Comparison of ENCODE assay signal across 18 cellular contexts in the genomic region with DNA sequence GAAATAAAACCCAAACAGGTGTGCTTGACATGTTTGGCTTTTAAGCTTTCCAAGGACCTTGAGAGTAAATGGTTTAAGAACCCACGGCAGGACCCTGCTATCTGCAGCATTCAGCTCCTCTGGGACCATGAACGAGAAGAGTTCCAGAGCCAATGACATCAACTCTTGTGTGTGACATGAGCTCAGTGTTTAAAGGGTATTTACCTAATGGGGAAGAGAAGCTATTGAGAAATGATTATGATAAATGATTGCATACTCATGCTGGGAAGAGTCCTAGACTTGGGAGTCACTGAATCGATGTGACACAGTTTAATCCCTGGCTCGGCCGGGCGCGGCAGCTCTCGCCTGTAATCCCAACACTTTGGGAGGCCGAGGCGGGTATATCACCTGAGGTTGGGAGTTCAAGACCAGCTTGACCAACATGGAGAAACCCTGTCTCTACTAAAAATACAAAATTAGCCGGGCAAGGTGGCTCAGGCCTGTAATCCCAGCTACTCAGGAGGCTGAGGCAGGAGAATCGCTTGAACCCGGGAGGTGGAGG. TPM values are rescaled to one million over a fixed set of nuclear protein-coding genes. Genes with fewer than 3 reads are reported as not detected.
A peak's percentile ranks its signal among the peaks of the same experiment; 100 is the strongest.
DNase-seq lines count a peak whose midpoint lies in the region; ATAC-seq and TF ChIP-seq lines count a peak whose summit lies in the region.
"Had no signal": no experiment of that assay in that cellular context is flagged by ENCODE, and none has a peak within 500 bp of the region (broad histone marks: within the 10 kb centered on the region; RNA-seq: fewer than 3 reads in every experiment).

No MANE protein-coding gene starts in this region.

- in situ Hi-C loops in G401 (cut with HindIII; ENCODE audit: low sequenced_read_pairs): no loop called here

- 35 to 51% methylated on average over 13 of the region's 13 CpGs for WGBS in body of pancreas, 2 donors

- peaks cover 3% of the 10 kb centered on the region for H3K36me3 Mint-ChIP-seq in neural crest cell (ENCODE audit: low read depth)
- H3K36me3 Mint-ChIP-seq: CD8-positive, alpha-beta memory T cell had no signal

- H3K4me3 Mint-ChIP-seq in neural crest cell: no peak overlapping the region
- H3K4me3 Mint-ChIP-seq: CD8-positive, alpha-beta memory T cell had no signal

- peaks cover 2% of the 10 kb centered on the region for H3K9me3 Mint-ChIP-seq in neural crest cell
- H3K9me3 Mint-ChIP-seq: CD8-positive, alpha-beta memory T cell had no signal

- H3K36me3 ChIP-seq in body of pancreas (replicated peaks in 1 of 2; ENCODE audit: insufficient read depth in 1 of 2, low read depth in 2 of 2): no peaks in the 10 kb centered on the region
- H3K36me3 ChIP-seq: BLaER1 had no signal

- TF ChIP-seq POLR2A in body of pancreas (IDR thresholded peaks at IDR 0.05): peak in 2 of 3 donors; percentile 11 to 31

- TF ChIP-seq CTCF in body of pancreas (IDR thresholded peaks at IDR 0.05): no peak
- no peak for TF ChIP-seq CTCF in neural crest cell (conservative IDR thresholded peaks at IDR 0.05)

- intact Hi-C loops in body of pancreas (cut with DNase I): no loop called here

- ATAC-seq in body of pancreas: peak; percentile 91
- ATAC-seq in GM21717 (IDR thresholded peaks at IDR 0.05; ENCODE audit: unreplicated experiment): no peak
- ATAC-seq: GM12878, HCT116 had no signal

- no peak overlapping the region for H3K4me3 ChIP-seq in body of pancreas
- H3K4me3 ChIP-seq: BLaER1, GM12878 had no signal

- H3K4me1 Mint-ChIP-seq in neural crest cell: peaks cover 4% of the 10 kb centered on the region
- H3K4me1 Mint-ChIP-seq: CD8-positive, alpha-beta memory T cell had no signal

- no peaks in the 10 kb centered on the region for H3K27me3 ChIP-seq in body of pancreas
- H3K27me3 ChIP-seq: BLaER1 had no signal

- H3K27me3 Mint-ChIP-seq in neural crest cell (ENCODE audit: low read depth): no peaks in the 10 kb centered on the region

- H3K27ac ChIP-seq in body of pancreas: peak overlapping the region; percentile 71 to 83 (median 80)
- H3K27ac ChIP-seq: BLaER1 had no signal

- peaks cover 34% of the 10 kb centered on the region for H3K4me1 ChIP-seq in body of pancreas
- H3K4me1 ChIP-seq: BLaER1 had no signal

- DNase-seq in NCI-H2029 (lab: John Stamatoyannopoulos, UW) (peak; percentile 17), NCI-H2029 treated with DMSO at 0.1 percent for 48 hours (lab: John Stamatoyannopoulos, UW) (no peak), DMS79 treated with DMSO at 0.1 percent for 48 hours (lab: John Stamatoyannopoulos, UW) (peak; percentile 74), body of pancreas (peak; percentile 46 to 88 (median 66)), neural crest cell (ENCODE audit: low read depth, low spot score) (no peak), G401 (ENCODE audit: low spot score) (no peak), SIG-M5 treated with dmso at 0.1 percent for 504 hours (lab: John Stamatoyannopoulos, UW; ENCODE audit: unreplicated experiment) (no peak)
- DNase-seq: 8988T; AML-193; Caco-2; CD8-positive, alpha-beta memory T cell; IMR-90 had no signal

- no peaks in the 10 kb centered on the region for H3K9me3 ChIP-seq in body of pancreas
- H3K9me3 ChIP-seq: BLaER1, Caco-2 had no signal

- H3K27ac Mint-ChIP-seq in neural crest cell (ENCODE audit: unreplicated experiment): peak overlapping the region; percentile 64
- H3K27ac Mint-ChIP-seq: CD8-positive, alpha-beta memory T cell had no signal

RNA-seq across cellular contexts. Expression of a gene that starts 55.4 kb away (rescaled TPM):
- total RNA-seq in body of pancreas: 10 to 100 TPM in 1 of 2 donors, 1 to 10 TPM in 1; 9.1 to 23.7 TPM
- 5.4 and 6.5 TPM in 2 replicates for total RNA-seq in neural crest cell
- not detected in 2 replicates for total RNA-seq in G401 (2014; rRNA removed; shearing (Covaris generic))
- total RNA-seq: CD8-positive, alpha-beta memory T cell; Daoy; GM12878; HT-29; IMR-90 had no signal

Comparison
In these comparisons a context has a peak if more than half of its experiments do, and no peak if none do; other contexts are left out.
1. DNase-seq: peak in NCI-H2029 (single experiment), DMS79 treated with DMSO at 0.1 percent for 48 hours (single experiment) and body of pancreas (4 of 4); none in NCI-H2029 treated with DMSO at 0.1 percent for 48 hours (single experiment), neural crest cell (single experiment), G401 (single experiment) and SIG-M5 treated with dmso at 0.1 percent for 504 hours (single experiment).